Comparison of ENCODE assay signal across 8 cellular contexts in the genomic region with DNA sequence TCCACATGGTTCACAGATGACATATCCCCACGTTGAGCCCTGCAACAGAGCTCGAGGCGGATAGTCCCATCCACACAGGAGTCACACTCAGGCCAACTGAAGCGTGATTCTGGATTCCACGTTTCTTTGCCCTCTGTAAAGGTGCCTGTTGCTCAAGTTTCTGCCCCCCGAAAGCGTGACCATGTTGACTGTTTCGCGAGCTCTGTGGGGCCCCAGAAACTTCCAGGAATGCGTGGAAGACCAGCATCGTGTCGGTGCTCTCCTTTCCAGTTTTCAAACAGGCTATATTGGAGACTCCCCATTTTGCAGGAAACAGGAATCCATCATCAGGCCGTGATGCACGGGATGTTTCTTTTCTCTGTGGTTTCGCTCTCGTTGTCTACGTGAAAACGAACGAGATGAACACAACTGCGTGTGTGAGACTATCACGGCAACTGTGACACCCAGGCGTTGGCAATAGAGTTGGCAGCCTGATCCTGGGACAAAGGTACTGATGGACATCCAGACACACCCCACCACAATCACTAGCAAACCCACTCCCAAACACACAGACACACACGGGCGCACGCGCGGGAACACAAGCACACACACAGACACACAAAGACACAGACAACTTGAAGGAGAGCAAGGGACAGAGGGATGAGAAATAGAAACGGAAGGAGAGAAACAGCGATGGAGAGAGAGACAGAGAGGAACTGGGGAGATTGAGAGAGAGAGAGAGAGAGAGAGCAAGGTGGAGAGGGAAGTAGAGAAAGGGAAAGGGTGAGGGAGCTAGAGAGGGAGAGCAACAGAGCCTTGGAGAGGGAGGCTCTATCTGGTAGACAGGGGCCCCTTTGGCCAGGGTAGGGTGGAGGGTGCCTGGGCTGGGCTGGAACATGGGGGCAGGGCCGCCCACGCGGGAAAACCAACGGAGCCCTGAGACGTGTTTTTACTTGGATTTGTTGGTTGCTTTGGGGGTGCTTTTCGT.
DNase-seq lines count a peak whose midpoint lies in the region; ATAC-seq and TF ChIP-seq lines count a peak whose summit lies in the region.
"Not testable (repeated sequence)": the region's sequence is repeated elsewhere in the genome, so short reads cannot be mapped to it uniquely, and the experiment has no call there.

No MANE protein-coding gene starts in this region.

- H3K36me3 ChIP-seq in left lung, thoracic aorta: not testable (repeated sequence)

- not testable (repeated sequence) for H3K9me3 ChIP-seq in left lung, thoracic aorta

- H3K4me1 ChIP-seq in left lung (peaks cover 0 to 37% of the 10 kb centered on the region in 2 donors), thoracic aorta (ENCODE audit: control insufficient read depth in 1 of 2, low read depth in 2 of 2) (peaks cover 8 to 28% of the 10 kb centered on the region in 2 donors)

- H3K4me3 ChIP-seq in fibroblast of pulmonary artery (replicated peaks; ENCODE audit: low read depth, low read length) = peak overlapping the region; percentile 63
- H3K4me3 ChIP-seq in left lung = peak overlapping the region in 1 of 2 donors; percentile 55
- peak overlapping the region; percentile 71 for H3K4me3 ChIP-seq in thoracic aorta

- peaks cover 34% of the 10 kb centered on the region for H3K27me3 Mint-ChIP-seq in activated CD8-positive, alpha-beta T cell treated with anti-CD3 and anti-CD28 coated beads for 36 hours
- H3K27me3 Mint-ChIP-seq in brain = peaks cover 55% of the 10 kb centered on the region

- H3K27ac Mint-ChIP-seq in activated CD8-positive, alpha-beta T cell treated with anti-CD3 and anti-CD28 coated beads for 36 hours = peak overlapping the region; percentile 21
- H3K27ac Mint-ChIP-seq in brain = not testable (repeated sequence)

- intact Hi-C loops in activated CD8-positive, alpha-beta T cell treated with anti-CD3 and anti-CD28 coated beads for 36 hours (cut with micrococcal nuclease); left lung (cut with DNase I): not testable (repeated sequence)

- peaks cover 31% of the 10 kb centered on the region for H3K4me1 Mint-ChIP-seq in activated CD8-positive, alpha-beta T cell treated with anti-CD3 and anti-CD28 coated beads for 36 hours (ENCODE audit: low read depth)
- peaks cover 27% of the 10 kb centered on the region for H3K4me1 Mint-ChIP-seq in brain

- H3K9me3 Mint-ChIP-seq in activated CD8-positive, alpha-beta T cell treated with anti-CD3 and anti-CD28 coated beads for 36 hours = not testable (repeated sequence)
- peaks cover 15 to 28% (median 26%) of the 10 kb centered on the region in 5 experiments for H3K9me3 Mint-ChIP-seq in brain

- DNase-seq in ELF-1 (ENCODE audit: low read depth, low spot score) = peak; percentile 20
- DNase-seq in LHCN-M2 (ENCODE audit: low read depth) = peak; percentile 21
- DNase-seq in activated CD8-positive, alpha-beta T cell treated with anti-CD3 and anti-CD28 coated beads for 36 hours = peak; percentile 48
- DNase-seq in fibroblast of pulmonary artery (ENCODE audit: low read depth) = peak; percentile 32
- peak; percentile 75 to 90 for DNase-seq in left lung
- DNase-seq in pons (ENCODE audit: low spot score) = peak; percentile 68
- not testable (repeated sequence) for DNase-seq in thoracic aorta (ENCODE audit: low spot score)

- not testable (repeated sequence) for TF ChIP-seq CTCF in activated CD8-positive, alpha-beta T cell treated with anti-CD3 and anti-CD28 coated beads for 36 hours (IDR thresholded peaks at IDR 0.05); brain (conservative IDR thresholded peaks at IDR 0.05); fibroblast of pulmonary artery (IDR thresholded peaks at IDR 0.05; ENCODE audit: low read length, missing control alignments); left lung (IDR thresholded peaks at IDR 0.05); thoracic aorta (IDR thresholded peaks at IDR 0.05)

- peaks cover 10% of the 10 kb centered on the region for H3K36me3 Mint-ChIP-seq in activated CD8-positive, alpha-beta T cell treated with anti-CD3 and anti-CD28 coated beads for 36 hours (ENCODE audit: low read depth)
- not testable (repeated sequence) for H3K36me3 Mint-ChIP-seq in brain

- peak overlapping the region; percentile 83 for H3K4me3 Mint-ChIP-seq in activated CD8-positive, alpha-beta T cell treated with anti-CD3 and anti-CD28 coated beads for 36 hours
- H3K4me3 Mint-ChIP-seq in brain = peak overlapping the region; percentile 8 to 58 (median 30)

- H3K27ac ChIP-seq in left lung (peak overlapping the region; percentile 64 to 83), thoracic aorta (peak overlapping the region in 1 of 2 donors; percentile 26)

- CTCF ChIA-PET in activated CD8-positive, alpha-beta T cell treated with anti-CD3 and anti-CD28 coated beads for 36 hours (lab: Charles Lee) = interaction anchor here (1.7 kb wide), 1 partner anchor 1019 kb away, joined by 5 read pairs; no protein-coding TSS in a partner anchor

- peaks cover 47 to 55% of the 10 kb centered on the region in 2 donors for H3K27me3 ChIP-seq in left lung
- not testable (repeated sequence) for H3K27me3 ChIP-seq in thoracic aorta (replicated peaks; ENCODE audit: insufficient read depth)

- POLR2A ChIA-PET in activated CD8-positive, alpha-beta T cell treated with anti-CD3 and anti-CD28 coated beads for 36 hours (lab: Charles Lee) = interaction anchor here (1.1 kb wide), 1 partner anchor 1018 kb away, joined by 4 read pairs; no protein-coding TSS in a partner anchor

- ATAC-seq in activated CD8-positive, alpha-beta T cell treated with anti-CD3 and anti-CD28 coated beads for 36 hours; left lung; thoracic aorta (ENCODE audit: insufficient number of reproducible peaks, low FRiP score, low read depth): not testable (repeated sequence)
